ENCODE assay signal across 13 cellular contexts in genomic region chr22:37122598-37123180, GRCh38. TPM values are rescaled to one million over a fixed set of nuclear protein-coding genes. Genes with fewer than 3 reads are reported as not detected.
DNase-seq lines count a peak whose midpoint lies in the region; TF ChIP-seq lines count a peak whose summit lies in the region.
"Had no signal": no experiment of that assay in that cellular context is flagged by ENCODE, and none has a peak within 500 bp of the region (broad histone marks: within the 10 kb centered on the region; RNA-seq: fewer than 3 reads in every experiment).

No MANE protein-coding gene starts in this region.

- WGBS in mammary epithelial cell (ENCODE audit: low coverage, missing lambda C conversion rate): 95% methylated on average over 3 of the region's 3 CpGs
- WGBS in neuronal stem cell (ENCODE audit: extremely low coverage in 2 of 2, insufficient read length in 2 of 2, insufficient replicate concordance in 1 of 2), 2 donors: no CpG with 5 or more reads among the region's 3 CpGs

- no peak overlapping the region for H4K8ac ChIP-seq in neuronal stem cell (ENCODE audit: low read depth, low read length)

- H2BK12ac ChIP-seq in neuronal stem cell (ENCODE audit: low read length): no peak overlapping the region

- intact Hi-C loops in activated CD4-positive, alpha-beta T cell treated with anti-CD3 and anti-CD28 coated beads, Interleukin-2, amount 10 ng/mL, durations not matched to agents 24 days and 14 days (cut with micrococcal nuclease): loop anchor here (1.0 to 5.0 kb wide), 7 partner anchors 16 to 120 kb away; partner anchors contain the start of genes IL2RB and RAC2
- intact Hi-C loops in mammary epithelial cell (cut with micrococcal nuclease): no loop called here

- H2AK5ac ChIP-seq in neuronal stem cell (ENCODE audit: low read depth, low read length): peak overlapping the region; percentile 86

- no peaks in the 10 kb centered on the region for H3K79me2 ChIP-seq in KMS-11 (ENCODE audit: insufficient read depth, low read depth)
- H3K79me2 ChIP-seq in mammary epithelial cell (ENCODE audit: insufficient read depth, low read length): no peaks in the 10 kb centered on the region

- peak overlapping the region; percentile 42; the same call in 1 of the 2 replicates for H3K9ac ChIP-seq in KMS-11
- H3K9ac ChIP-seq in mammary epithelial cell (ENCODE audit: insufficient read depth, low read length): no peak overlapping the region
- peak overlapping the region; percentile 39 for H3K9ac ChIP-seq in neuronal stem cell (ENCODE audit: low read depth, low read length, poor library complexity)

- H4K91ac ChIP-seq in neuronal stem cell (ENCODE audit: low read depth, low read length, poor library complexity): no peak overlapping the region

- no peaks in the 10 kb centered on the region for H3K27me3 ChIP-seq in KMS-11 (ENCODE audit: insufficient read depth, low read depth)
- no peaks in the 10 kb centered on the region for H3K27me3 ChIP-seq in mammary epithelial cell (ENCODE audit: insufficient read depth, low read length)
- H3K27me3 ChIP-seq in neuronal stem cell (ENCODE audit: control insufficient read depth in 3 of 3, insufficient read depth in 3 of 3, low read depth in 1 of 3, low read length in 3 of 3): peaks cover 0 to 3% (median 0%) of the 10 kb centered on the region in 3 experiments
- H3K27me3 ChIP-seq: esophagus squamous epithelium, suprapubic skin had no signal

- H3K9me3 ChIP-seq in mammary epithelial cell (replicated peaks; ENCODE audit: insufficient read depth, low read length) (no peaks in the 10 kb centered on the region), neuronal stem cell (replicated peaks in 1 of 2; ENCODE audit: control insufficient read depth in 2 of 2, insufficient read depth in 1 of 2, low read depth in 1 of 2, low read length in 2 of 2) (no peaks in the 10 kb centered on the region)
- H3K9me3 ChIP-seq: esophagus squamous epithelium, suprapubic skin had no signal

- H3K4me1 Mint-ChIP-seq in activated CD4-positive, alpha-beta T cell treated with anti-CD3 and anti-CD28 coated beads, Interleukin-2, amount 10 ng/mL, durations not matched to agents 24 days and 14 days: peaks cover 76% of the 10 kb centered on the region

- no peak for DNase-seq in activated CD4-positive, alpha-beta T cell treated with anti-CD3 and anti-CD28 coated beads, Interleukin-2, amount 10 ng/mL, durations not matched to agents 24 days and 14 days
- no peak for DNase-seq in activated CD4-positive, alpha-beta T cell treated with anti-CD3 and anti-CD28 coated beads for 4 hours
- DNase-seq in mammary epithelial cell (no peak), neuronal stem cell (ENCODE audit: low spot score) (no peak), NCI-H748 treated with DMSO at 0.1 percent for 48 hours (lab: John Stamatoyannopoulos, UW) (no peak), NCI-H446 (lab: John Stamatoyannopoulos, UW) (no peak), GOT3 (lab: John Stamatoyannopoulos, UW) (no peak)
- DNase-seq: MV-4-11, occipital lobe had no signal

- H3K4ac ChIP-seq in neuronal stem cell (ENCODE audit: low read length): no peak overlapping the region

- no peak overlapping the region for H3K14ac ChIP-seq in neuronal stem cell (ENCODE audit: low read length)

- H3K23ac ChIP-seq in neuronal stem cell (ENCODE audit: low read depth, low read length, poor library complexity): no peak overlapping the region

- H3K27ac Mint-ChIP-seq in activated CD4-positive, alpha-beta T cell treated with anti-CD3 and anti-CD28 coated beads, Interleukin-2, amount 10 ng/mL, durations not matched to agents 24 days and 14 days: peak overlapping the region; percentile 98

- H3K79me1 ChIP-seq in neuronal stem cell (ENCODE audit: low read depth, low read length): no peaks in the 10 kb centered on the region

- H3K27ac ChIP-seq in KMS-11 (peak overlapping the region; percentile 58), mammary epithelial cell (ENCODE audit: insufficient read depth, low read depth, low read length) (no peak overlapping the region), neuronal stem cell (replicated peaks; ENCODE audit: low read length) (no peak overlapping the region)
- H3K27ac ChIP-seq: suprapubic skin had no signal

- in situ Hi-C loops in mammary epithelial cell (cut with MboI; ENCODE audit: low sequenced_read_pairs in 2 of 2): no loop called here

- dilution Hi-C loops in mammary epithelial cell (cut with HindIII; ENCODE audit: low sequenced_read_pairs): loop anchor here (5.0 to 10.0 kb wide), 3 partner anchors 48 to 100 kb away; no protein-coding TSS in a partner anchor

- H3K4me2 ChIP-seq in KMS-11 (peak overlapping the region; percentile 78), mammary epithelial cell (ENCODE audit: insufficient read depth, low read depth, low read length) (no peak overlapping the region), neuronal stem cell (ENCODE audit: insufficient read depth, low read length, poor library complexity, severe bottlenecking) (no peak overlapping the region)

- H3K18ac ChIP-seq in neuronal stem cell (ENCODE audit: low read length): no peak overlapping the region

- H2BK120ac ChIP-seq in neuronal stem cell (ENCODE audit: low read depth, low read length): no peak overlapping the region

- H2BK15ac ChIP-seq in neuronal stem cell (ENCODE audit: low read length): peak overlapping the region; percentile 90

- H3K9me3 Mint-ChIP-seq in activated CD4-positive, alpha-beta T cell treated with anti-CD3 and anti-CD28 coated beads, Interleukin-2, amount 10 ng/mL, durations not matched to agents 24 days and 14 days: no peaks in the 10 kb centered on the region

- peaks cover 23% of the 10 kb centered on the region for H3K4me1 ChIP-seq in KMS-11 (ENCODE audit: low read depth, poor library complexity, severe bottlenecking)
- H3K4me1 ChIP-seq in mammary epithelial cell (ENCODE audit: insufficient read depth, low read length): peaks cover 13% of the 10 kb centered on the region
- H3K4me1 ChIP-seq in neuronal stem cell (ENCODE audit: control insufficient read depth in 2 of 2, insufficient read depth in 1 of 2, low read depth in 1 of 2, low read length in 2 of 2): peaks cover 10 to 24% of the 10 kb centered on the region in 2 donors

- H2BK5ac ChIP-seq in neuronal stem cell (ENCODE audit: low read length): no peak overlapping the region

- peaks cover 57% of the 10 kb centered on the region for H3K36me3 Mint-ChIP-seq in activated CD4-positive, alpha-beta T cell treated with anti-CD3 and anti-CD28 coated beads, Interleukin-2, amount 10 ng/mL, durations not matched to agents 24 days and 14 days (ENCODE audit: low read depth)

- TF ChIP-seq CTCF in KMS-11 (conservative IDR thresholded peaks at IDR 0.05; ENCODE audit: low read depth, low read length): no peak
- TF ChIP-seq CTCF in mammary epithelial cell (conservative IDR thresholded peaks at IDR 0.05 in 1 of 2, IDR thresholded peaks at IDR 0.05 in 1 of 2; ENCODE audit: extremely low read depth in 1 of 2, insufficient read depth in 1 of 2, low read depth in 1 of 2, low read length in 2 of 2): no peak

- H3K4me3 ChIP-seq in KMS-11 (IDR thresholded peaks at IDR 0.05; ENCODE audit: insufficient read depth, low read depth, low read length) (no peak overlapping the region), mammary epithelial cell (replicated peaks in 1 of 3; ENCODE audit: insufficient read depth in 1 of 3, low read depth in 2 of 3, low read length in 3 of 3) (no peak overlapping the region), neuronal stem cell (ENCODE audit: low read length in 2 of 2) (no peak overlapping the region)
- H3K4me3 ChIP-seq: esophagus squamous epithelium, suprapubic skin had no signal

- BruUV-seq in mammary epithelial cell (replicated peaks; lab: Mats Ljungman, UMichigan): no TSS peak

- peak overlapping the region; percentile 81 for H3K4me3 Mint-ChIP-seq in activated CD4-positive, alpha-beta T cell treated with anti-CD3 and anti-CD28 coated beads, Interleukin-2, amount 10 ng/mL, durations not matched to agents 24 days and 14 days

- H4K20me1 ChIP-seq in KMS-11 (ENCODE audit: insufficient read depth): no peaks in the 10 kb centered on the region
- H4K20me1 ChIP-seq in mammary epithelial cell (ENCODE audit: insufficient read depth, low read length): no peaks in the 10 kb centered on the region

- H3K27me3 Mint-ChIP-seq in activated CD4-positive, alpha-beta T cell treated with anti-CD3 and anti-CD28 coated beads, Interleukin-2, amount 10 ng/mL, durations not matched to agents 24 days and 14 days: no peaks in the 10 kb centered on the region

- H2AFZ ChIP-seq in KMS-11 (ENCODE audit: low read depth) (peak overlapping the region; percentile 55; the same call in 1 of the 2 replicates), mammary epithelial cell (ENCODE audit: low read depth, low read length) (peak overlapping the region; percentile 95), neuronal stem cell (ENCODE audit: low read length) (no peak overlapping the region)

- CTCF ChIA-PET in mammary epithelial cell (lab: Charles Lee; ENCODE audit: low non-redundant PET): no interaction called here

- H3K36me3 ChIP-seq in KMS-11 (ENCODE audit: insufficient read depth): no peaks in the 10 kb centered on the region
- H3K36me3 ChIP-seq in mammary epithelial cell (ENCODE audit: insufficient read depth, low read length): no peaks in the 10 kb centered on the region
- H3K36me3 ChIP-seq in neuronal stem cell (replicated peaks in 1 of 2; ENCODE audit: control insufficient read depth in 2 of 2, insufficient read depth in 2 of 2, low read length in 2 of 2): no peaks in the 10 kb centered on the region
- H3K36me3 ChIP-seq: esophagus squamous epithelium, suprapubic skin had no signal

RNA-seq across cellular contexts. Expression of gene TMPRSS6, which starts 13.2 kb away (rescaled TPM):
- 6.8 and 7.1 TPM in 2 replicates for total RNA-seq in activated CD4-positive, alpha-beta T cell treated with anti-CD3 and anti-CD28 coated beads, Interleukin-2, amount 10 ng/mL, durations not matched to agents 24 days and 14 days
- not detected for total RNA-seq in mammary epithelial cell
- polyA plus RNA-seq in mammary epithelial cell: not detected
- not detected for polyA minus RNA-seq in mammary epithelial cell
- polyA plus RNA-seq in neuronal stem cell (2013, experiment 1 of 2): 0.01 TPM
- polyA plus RNA-seq in neuronal stem cell (2013, experiment 2 of 2): not detected
- total RNA-seq: chondrocyte, occipital lobe had no signal

RNA-seq across cellular contexts. Expression of gene IL2RB, which starts 27.0 kb away (rescaled TPM):
- total RNA-seq in activated CD4-positive, alpha-beta T cell treated with anti-CD3 and anti-CD28 coated beads, Interleukin-2, amount 10 ng/mL, durations not matched to agents 24 days and 14 days: 288 and 296 TPM in 2 replicates
- under 1 TPM; 0.40 to 0.50 TPM for total RNA-seq in mammary epithelial cell
- 0.05 TPM for polyA plus RNA-seq in mammary epithelial cell
- polyA minus RNA-seq in mammary epithelial cell: not detected
- 0.47 TPM for polyA plus RNA-seq in neuronal stem cell (2013, experiment 1 of 2)
- polyA plus RNA-seq in neuronal stem cell (2013, experiment 2 of 2): 0.43 TPM
- total RNA-seq: occipital lobe had no signal

Comparison
In these comparisons a context has a peak if more than half of its experiments do, and no peak if none do; other contexts are left out.
1. RNA of gene IL2RB, which starts 27.0 kb away (total RNA-seq): 288 to 296 TPM in activated CD4-positive, alpha-beta T cell treated with anti-CD3 and anti-CD28 coated beads, Interleukin-2, amount 10 ng/mL, durations not matched to agents 24 days and 14 days; 0.40 to 0.50 TPM in mammary epithelial cell; every median in the first group is over 100 times any median in the second.